In genomic region chr9:87725356-87725899, GRCh38 we compare ENCODE assay signal across 8 cellular contexts. TPM values are rescaled to one million over a fixed set of nuclear protein-coding genes. Genes with fewer than 3 reads are reported as not detected.
DNase-seq lines count a peak whose midpoint lies in the region; ATAC-seq and TF ChIP-seq lines count a peak whose summit lies in the region.

No MANE protein-coding gene starts in this region.

- H3K4me3 ChIP-seq in GM06990 (replicated peaks; ENCODE audit: low read depth, low read length) (peak overlapping the region; percentile 47), heart left ventricle (peak overlapping the region; percentile 54 to 86 (median 74))

- TF ChIP-seq POLR2A in heart left ventricle (IDR thresholded peaks at IDR 0.05), result no peak

- peaks cover 2% of the 10 kb centered on the region for H3K27me3 ChIP-seq in GM06990 (replicated peaks; ENCODE audit: control insufficient read depth, insufficient read depth, low read length)
- H3K27me3 ChIP-seq in heart left ventricle, result no peaks in the 10 kb centered on the region

- H3K36me3 ChIP-seq in GM06990 (ENCODE audit: control insufficient read depth, insufficient read depth, low read length), result no peaks in the 10 kb centered on the region
- H3K36me3 ChIP-seq in heart left ventricle, result peaks cover 0 to 33% (median 30%) of the 10 kb centered on the region in 9 donors

- peaks cover 0 to 81% (median 20%) of the 10 kb centered on the region in 12 donors for H3K4me1 ChIP-seq in heart left ventricle

- peaks cover 3% of the 10 kb centered on the region for H3K36me3 Mint-ChIP-seq in activated T-helper 2 cell treated with anti-CD3 and anti-CD28 coated beads, Interferon-gamma antibody, Interleukin-2, Interleukin-4, amounts not matched to agents 10 μg/mL and 5 μg/mL and 100 μg/mL, durations not matched to agents 14 hours and 24 hours and 36 hours (ENCODE audit: low read depth)

- H3K27ac Mint-ChIP-seq in activated T-helper 2 cell treated with anti-CD3 and anti-CD28 coated beads, Interferon-gamma antibody, Interleukin-2, Interleukin-4, amounts not matched to agents 10 μg/mL and 5 μg/mL and 100 μg/mL, durations not matched to agents 14 hours and 24 hours and 36 hours, result no peak overlapping the region

- TF ChIP-seq CTCF in GM06990 (IDR thresholded peaks at IDR 0.05; ENCODE audit: insufficient read depth, low read length, poor library complexity, severe bottlenecking) (no peak), heart left ventricle (IDR thresholded peaks at IDR 0.05) (no peak)

- intact Hi-C loops in activated T-helper 2 cell treated with anti-CD3 and anti-CD28 coated beads, Interferon-gamma antibody, Interleukin-2, Interleukin-4, amounts not matched to agents 10 μg/mL and 5 μg/mL and 100 μg/mL, durations not matched to agents 14 hours and 24 hours and 36 hours (cut with micrococcal nuclease), result loop anchor here (5.0 kb wide), 2 partner anchors 72 to 87 kb away; no protein-coding TSS in a partner anchor
- intact Hi-C loops in heart left ventricle (cut with DNase I), result loop anchor here in 2 of 10 donors (5.0 to 10.0 kb wide), 2 partner anchors 69 to 778 kb away; partner anchors contain the start of gene GAS1 (in 1 of the 2)

- H3K9me3 Mint-ChIP-seq in activated T-helper 2 cell treated with anti-CD3 and anti-CD28 coated beads, Interferon-gamma antibody, Interleukin-2, Interleukin-4, amounts not matched to agents 10 μg/mL and 5 μg/mL and 100 μg/mL, durations not matched to agents 14 hours and 24 hours and 36 hours, result no peaks in the 10 kb centered on the region

- 3 to 7% (median 5%) methylated on average over 13 to 25 of the region's 25 CpGs for WGBS in heart left ventricle, 4 donors

- H3K4me3 Mint-ChIP-seq in activated T-helper 2 cell treated with anti-CD3 and anti-CD28 coated beads, Interferon-gamma antibody, Interleukin-2, Interleukin-4, amounts not matched to agents 10 μg/mL and 5 μg/mL and 100 μg/mL, durations not matched to agents 14 hours and 24 hours and 36 hours (ENCODE audit: low read depth), result peak overlapping the region; percentile 90

- peaks cover 41% of the 10 kb centered on the region for H3K27me3 Mint-ChIP-seq in activated T-helper 2 cell treated with anti-CD3 and anti-CD28 coated beads, Interferon-gamma antibody, Interleukin-2, Interleukin-4, amounts not matched to agents 10 μg/mL and 5 μg/mL and 100 μg/mL, durations not matched to agents 14 hours and 24 hours and 36 hours (ENCODE audit: low read depth)

- peaks cover 13% of the 10 kb centered on the region for H3K4me1 Mint-ChIP-seq in activated T-helper 2 cell treated with anti-CD3 and anti-CD28 coated beads, Interferon-gamma antibody, Interleukin-2, Interleukin-4, amounts not matched to agents 10 μg/mL and 5 μg/mL and 100 μg/mL, durations not matched to agents 14 hours and 24 hours and 36 hours (ENCODE audit: low read depth)

- DNase-seq in GM06990 (ENCODE audit: extremely low read depth, insufficient read length), result no peak
- DNase-seq in activated T-helper 2 cell treated with anti-CD3 and anti-CD28 coated beads, Interferon-gamma antibody, Interleukin-2, Interleukin-4, amounts not matched to agents 10 μg/mL and 5 μg/mL and 100 μg/mL, durations not matched to agents 14 hours and 24 hours and 36 hours (ENCODE audit: low spot score), result no peak
- peak; percentile 43 to 62 (median 48) for DNase-seq in heart left ventricle
- DNase-seq in pons (ENCODE audit: low spot score), result peak; percentile 50
- no peak for DNase-seq in UCSD-AML1 (lab: John Stamatoyannopoulos, UW; ENCODE audit: unreplicated experiment)
- DNase-seq in NCI-H128 (lab: John Stamatoyannopoulos, UW; ENCODE audit: unreplicated experiment), result no peak

- ATAC-seq in heart left ventricle, result peak in 3 of 4 donors; percentile 3 to 14 (median 10)
- no peak for ATAC-seq in HG02642 (IDR thresholded peaks at IDR 0.05; ENCODE audit: poor library complexity, unreplicated experiment)
- ATAC-seq in HG03196 (IDR thresholded peaks at IDR 0.05; ENCODE audit: unreplicated experiment), result no peak

- H3K9me3 ChIP-seq in heart left ventricle, result no peaks in the 10 kb centered on the region

- peak overlapping the region; percentile 85 to 100 (median 96) for H3K27ac ChIP-seq in heart left ventricle

RNA-seq across cellular contexts. Expression of gene CTSL, which starts 0.5 kb away (rescaled TPM):
- total RNA-seq in activated T-helper 2 cell treated with anti-CD3 and anti-CD28 coated beads, Interferon-gamma antibody, Interleukin-2, Interleukin-4, amounts not matched to agents 10 μg/mL and 5 μg/mL and 100 μg/mL, durations not matched to agents 14 hours and 24 hours and 36 hours, result 13.4 and 14.1 TPM in 2 replicates
- 100 to 1,000 TPM in 8 of 9 donors, 10 to 100 TPM in 1; 95.3 to 382 (median 130) TPM for total RNA-seq in heart left ventricle
- polyA plus RNA-seq in heart left ventricle, result 100 to 1,000 TPM in 1 of 2 donors, 10 to 100 TPM in 1; 86.6 to 166 TPM

Comparison
In these comparisons a context has a peak if more than half of its experiments do, and no peak if none do; other contexts are left out.
1. DNase-seq: peak in heart left ventricle (5 of 5) and pons (single experiment); none in GM06990 (single experiment), activated T-helper 2 cell treated with anti-CD3 and anti-CD28 coated beads, Interferon-gamma antibody, Interleukin-2, Interleukin-4, amounts not matched to agents 10 μg/mL and 5 μg/mL and 100 μg/mL, durations not matched to agents 14 hours and 24 hours and 36 hours (single experiment), UCSD-AML1 (single experiment) and NCI-H128 (single experiment).
2. ATAC-seq: peak in heart left ventricle (3 of 4); none in HG02642 (single experiment) and HG03196 (single experiment).